Comparison of ENCODE assay signal across 1 cellular context in the genomic region with DNA sequence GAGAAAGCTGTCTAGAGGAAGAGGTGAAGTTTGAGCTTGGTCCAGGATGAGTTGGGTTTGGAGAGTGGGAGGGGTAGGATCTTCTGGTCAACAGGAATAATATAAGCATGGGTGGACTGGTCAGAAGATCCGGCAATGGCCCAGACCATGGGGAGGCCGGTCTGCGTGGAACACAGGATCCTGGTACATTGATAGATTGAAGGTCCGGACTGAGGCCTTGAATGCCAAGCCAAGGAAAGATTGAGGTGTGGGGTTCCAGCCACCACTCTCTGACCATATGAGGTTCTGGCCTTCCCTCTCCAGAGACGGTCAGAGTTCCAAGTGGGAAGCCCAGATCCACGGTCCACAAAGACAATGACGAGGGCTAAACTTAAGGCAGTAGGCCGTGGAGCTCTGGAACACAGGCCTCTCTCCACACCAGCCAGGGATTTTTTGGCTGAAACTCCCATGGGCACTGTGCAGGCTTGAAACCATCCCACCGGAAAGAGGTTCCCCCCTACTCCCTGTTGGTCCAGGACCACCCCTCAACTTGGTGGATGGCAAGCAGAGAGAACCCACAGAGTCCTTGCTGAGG.
TF ChIP-seq lines count a peak whose summit lies in the region.

No MANE protein-coding gene starts in this region.

TF ChIP-seq in H1, 55 proteins besides CTCF, POLR2A, EP300 and RAD21:
- TF ChIP-seq EGR1 (IDR thresholded peaks at IDR 0.05; ENCODE audit: borderline replicate concordance, low read depth, low read length): no peak
- TF ChIP-seq GABPA (IDR thresholded peaks at IDR 0.05; ENCODE audit: borderline replicate concordance, insufficient read depth, low read length): no peak
- TF ChIP-seq BRCA1 (IDR thresholded peaks at IDR 0.05; ENCODE audit: low read depth, low read length): no peak
- TF ChIP-seq TBP (IDR thresholded peaks at IDR 0.05; ENCODE audit: low read depth, low read length): no peak
- no peak for TF ChIP-seq BACH1 (IDR thresholded peaks at IDR 0.05; ENCODE audit: low read length)
- no peak for TF ChIP-seq SP1 (IDR thresholded peaks at IDR 0.05; ENCODE audit: low read depth, low read length)
- no peak for TF ChIP-seq KDM4A (IDR thresholded peaks at IDR 0.05; ENCODE audit: low read depth, low read length, severe bottlenecking)
- TF ChIP-seq FOSL1 (IDR thresholded peaks at IDR 0.05; ENCODE audit: insufficient read depth, low read depth, low read length): no peak
- TF ChIP-seq RBBP5 (IDR thresholded peaks at IDR 0.05; ENCODE audit: borderline replicate concordance, low read depth, low read length): no peak
- no peak for TF ChIP-seq SIN3A (conservative IDR thresholded peaks at IDR 0.05 in 1 of 2, IDR thresholded peaks at IDR 0.05 in 1 of 2; ENCODE audit: low read depth in 1 of 2, low read length in 2 of 2)
- no peak for TF ChIP-seq CHD1 (IDR thresholded peaks at IDR 0.05; ENCODE audit: low read depth, low read length)
- TF ChIP-seq SIX5 (IDR thresholded peaks at IDR 0.05; ENCODE audit: low read depth, low read length): no peak
- no peak for TF ChIP-seq POU5F1 (IDR thresholded peaks at IDR 0.05; ENCODE audit: low read depth, low read length)
